ENCODE assay signal across 33 cellular contexts in genomic region chr10:116029826-116030225, GRCh38.
"Had no signal": no experiment of that assay in that cellular context is flagged by ENCODE, and none has a peak within 500 bp of the region (broad histone marks: within the 10 kb centered on the region; RNA-seq: fewer than 3 reads in every experiment).

No MANE protein-coding gene starts in this region.

- ATAC-seq: activated CD8-positive, alpha-beta memory T cell treated with anti-CD3 and anti-CD28 coated beads, Interleukin-2, amount 10 ng/mL, durations not matched to agents 7 days and 5 days; activated CD8-positive, alpha-beta T cell treated with anti-CD3 and anti-CD28 coated beads, Interleukin-2, amount 10 ng/mL, durations not matched to agents 7 days and 5 days; activated naive CD8-positive, alpha-beta T cell treated with anti-CD3 and anti-CD28 coated beads, Interleukin-2, amount 50 U/mL, for 24 hours; T-helper 17 cell had no signal

- H3K36me3 Mint-ChIP-seq: activated CD8-positive, alpha-beta memory T cell treated with anti-CD3 and anti-CD28 coated beads, Interleukin-2, amount 10 ng/mL, durations not matched to agents 7 days and 5 days; activated naive CD4-positive, alpha-beta T cell treated with anti-CD3 and anti-CD28 coated beads, Interleukin-2, amount 10 ng/mL, durations not matched to agents 7 days and 5 days; activated naive CD4-positive, alpha-beta T cell treated with anti-CD3 and anti-CD28 coated beads, Interleukin-2, amount 50 U/mL, for 24 hours; activated naive CD8-positive, alpha-beta T cell; activated naive CD8-positive, alpha-beta T cell treated with anti-CD3 and anti-CD28 coated beads, Interleukin-2, amount 10 ng/mL, durations not matched to agents 7 days and 5 days; brain had no signal

- H3K36me3 ChIP-seq: ascending aorta, cardiac muscle cell had no signal

- H3K27ac Mint-ChIP-seq: activated B cell treated with CpG ODN at 0.5 μM for 24 hours; activated CD4-positive, alpha-beta memory T cell treated with anti-CD3 and anti-CD28 coated beads for 36 hours; activated CD4-positive, alpha-beta T cell treated with anti-CD3 and anti-CD28 coated beads, Interleukin-2, amount 10 ng/mL, durations not matched to agents 24 days and 14 days; activated CD8-positive, alpha-beta memory T cell treated with anti-CD3 and anti-CD28 coated beads, Interleukin-2, amount 10 ng/mL, durations not matched to agents 7 days and 5 days; activated CD8-positive, alpha-beta T cell treated with anti-CD3 and anti-CD28 coated beads, Interleukin-2, amount 10 ng/mL, durations not matched to agents 7 days and 5 days; activated naive CD4-positive, alpha-beta T cell treated with anti-CD3 and anti-CD28 coated beads, Interleukin-2, amount 10 ng/mL, durations not matched to agents 7 days and 5 days; activated naive CD4-positive, alpha-beta T cell treated with anti-CD3 and anti-CD28 coated beads, Interleukin-2, amount 50 U/mL, for 24 hours; activated naive CD8-positive, alpha-beta T cell; activated naive CD8-positive, alpha-beta T cell treated with anti-CD3 and anti-CD28 coated beads, Interleukin-2, amount 10 ng/mL, durations not matched to agents 7 days and 5 days; activated naive CD8-positive, alpha-beta T cell treated with anti-CD3 and anti-CD28 coated beads, Interleukin-2, amount 50 U/mL, for 24 hours; activated T-cell treated with anti-CD3 and anti-CD28 coated beads, Interleukin-2, amount 50 U/mL, for 24 hours; activated T-helper 2 cell treated with anti-CD3 and anti-CD28 coated beads, Interferon-gamma antibody, Interleukin-2, Interleukin-4, amounts not matched to agents 10 μg/mL and 5 μg/mL and 100 μg/mL, durations not matched to agents 14 hours and 24 hours and 36 hours; brain; T-helper 17 cell had no signal

- H3K27me3 Mint-ChIP-seq: activated B cell treated with CpG ODN at 0.5 μM for 24 hours; activated CD4-positive, alpha-beta memory T cell treated with anti-CD3 and anti-CD28 coated beads for 36 hours; activated CD4-positive, alpha-beta T cell treated with anti-CD3 and anti-CD28 coated beads, Interleukin-2, amount 10 ng/mL, durations not matched to agents 24 days and 14 days; activated CD8-positive, alpha-beta memory T cell treated with anti-CD3 and anti-CD28 coated beads, Interleukin-2, amount 10 ng/mL, durations not matched to agents 7 days and 5 days; activated naive CD4-positive, alpha-beta T cell treated with anti-CD3 and anti-CD28 coated beads, Interleukin-2, amount 10 ng/mL, durations not matched to agents 7 days and 5 days; activated naive CD4-positive, alpha-beta T cell treated with anti-CD3 and anti-CD28 coated beads, Interleukin-2, amount 50 U/mL, for 24 hours; activated naive CD8-positive, alpha-beta T cell; activated naive CD8-positive, alpha-beta T cell treated with anti-CD3 and anti-CD28 coated beads, Interleukin-2, amount 10 ng/mL, durations not matched to agents 7 days and 5 days; activated naive CD8-positive, alpha-beta T cell treated with anti-CD3 and anti-CD28 coated beads, Interleukin-2, amount 50 U/mL, for 24 hours; activated T-cell treated with anti-CD3 and anti-CD28 coated beads, Interleukin-2, amount 50 U/mL, for 24 hours; central memory CD8-positive, alpha-beta T cell; T-helper 17 cell had no signal

- DNase-seq: activated B cell treated with CpG ODN at 0.5 μM for 24 hours; activated CD4-positive, alpha-beta memory T cell treated with anti-CD3 and anti-CD28 coated beads for 36 hours; activated CD4-positive, alpha-beta T cell treated with anti-CD3 and anti-CD28 coated beads for 4 hours; activated CD4-positive, alpha-beta T cell treated with anti-CD3 and anti-CD28 coated beads, Interleukin-2, amount 10 ng/mL, durations not matched to agents 24 days and 14 days; activated CD4-positive, alpha-beta T cell treated with anti-CD3 and anti-CD28 coated beads, Interleukin-2, amount 50 U/mL, for 1 hour; activated CD4-positive, alpha-beta T cell treated with anti-CD3 and anti-CD28 coated beads, Interleukin-2, amount 50 U/mL, for 4 hours; activated CD4-positive, CD25-positive, alpha-beta regulatory T cell treated with anti-CD3 and anti-CD28 coated beads, Interleukin-2, amount 50 U/mL, for 72 hours; activated CD8-positive, alpha-beta memory T cell treated with anti-CD3 and anti-CD28 coated beads for 24 hours; activated CD8-positive, alpha-beta memory T cell treated with anti-CD3 and anti-CD28 coated beads, Interleukin-2, amount 10 ng/mL, durations not matched to agents 7 days and 5 days; activated CD8-positive, alpha-beta memory T cell treated with anti-CD3 and anti-CD28 coated beads, Interleukin-2, amount 50 U/mL, for 48 hours; activated CD8-positive, alpha-beta T cell treated with anti-CD3 and anti-CD28 coated beads, Interleukin-2, amount 10 ng/mL, durations not matched to agents 7 days and 5 days; activated effector memory CD4-positive, alpha-beta T cell treated with Interleukin-2 at 50 U/mL for 16 hours; activated gamma-delta T cell; activated naive CD4-positive, alpha-beta T cell treated with anti-CD3 and anti-CD28 coated beads, Interleukin-2, amount 10 ng/mL, durations not matched to agents 7 days and 5 days; activated naive CD4-positive, alpha-beta T cell treated with Interleukin-2 at 50 U/mL for 16 hours; activated naive CD8-positive, alpha-beta T cell treated with anti-CD3 and anti-CD28 coated beads, Interleukin-2, amount 10 ng/mL, durations not matched to agents 7 days and 5 days; activated naive CD8-positive, alpha-beta T cell treated with anti-CD3 and anti-CD28 coated beads, Interleukin-2, amount 50 U/mL, for 24 hours; activated T-cell treated with anti-CD3 and anti-CD28 coated beads, Interleukin-2, amount 50 U/mL, for 24 hours; activated T-cell treated with anti-CD3 and anti-CD28 coated beads, Interleukin-2, amount 50 U/mL, for 48 hours; amygdala; anterior cingulate cortex; caudate nucleus; cerebellar nuclear complex; T-helper 17 cell; T-helper 9 cell had no signal

- H3K4me1 ChIP-seq: ascending aorta had no signal

- H3K27me3 ChIP-seq: ascending aorta, cardiac muscle cell had no signal

- H3K27ac ChIP-seq: ascending aorta, cardiac muscle cell, VCaP had no signal

- H3K4me3 Mint-ChIP-seq: activated B cell treated with CpG ODN at 0.5 μM for 24 hours; activated CD4-positive, alpha-beta memory T cell treated with anti-CD3 and anti-CD28 coated beads for 36 hours; activated CD4-positive, alpha-beta T cell treated with anti-CD3 and anti-CD28 coated beads, Interleukin-2, amount 10 ng/mL, durations not matched to agents 24 days and 14 days; activated CD8-positive, alpha-beta memory T cell treated with anti-CD3 and anti-CD28 coated beads, Interleukin-2, amount 10 ng/mL, durations not matched to agents 7 days and 5 days; activated CD8-positive, alpha-beta T cell treated with anti-CD3 and anti-CD28 coated beads, Interleukin-2, amount 10 ng/mL, durations not matched to agents 7 days and 5 days; activated naive CD4-positive, alpha-beta T cell treated with anti-CD3 and anti-CD28 coated beads, Interleukin-2, amount 10 ng/mL, durations not matched to agents 7 days and 5 days; activated naive CD4-positive, alpha-beta T cell treated with anti-CD3 and anti-CD28 coated beads, Interleukin-2, amount 50 U/mL, for 24 hours; activated naive CD8-positive, alpha-beta T cell; activated naive CD8-positive, alpha-beta T cell treated with anti-CD3 and anti-CD28 coated beads, Interleukin-2, amount 10 ng/mL, durations not matched to agents 7 days and 5 days; activated naive CD8-positive, alpha-beta T cell treated with anti-CD3 and anti-CD28 coated beads, Interleukin-2, amount 50 U/mL, for 24 hours; activated T-cell treated with anti-CD3 and anti-CD28 coated beads, Interleukin-2, amount 50 U/mL, for 24 hours; brain; central memory CD8-positive, alpha-beta T cell; T-helper 17 cell had no signal

- H3K4me3 ChIP-seq: ascending aorta, cardiac muscle cell had no signal

- H3K4me1 Mint-ChIP-seq: activated B cell treated with CpG ODN at 0.5 μM for 24 hours; activated CD4-positive, alpha-beta T cell treated with anti-CD3 and anti-CD28 coated beads, Interleukin-2, amount 10 ng/mL, durations not matched to agents 24 days and 14 days; activated CD8-positive, alpha-beta memory T cell treated with anti-CD3 and anti-CD28 coated beads, Interleukin-2, amount 10 ng/mL, durations not matched to agents 7 days and 5 days; activated naive CD4-positive, alpha-beta T cell treated with anti-CD3 and anti-CD28 coated beads, Interleukin-2, amount 10 ng/mL, durations not matched to agents 7 days and 5 days; activated naive CD4-positive, alpha-beta T cell treated with anti-CD3 and anti-CD28 coated beads, Interleukin-2, amount 50 U/mL, for 24 hours; activated naive CD8-positive, alpha-beta T cell treated with anti-CD3 and anti-CD28 coated beads, Interleukin-2, amount 10 ng/mL, durations not matched to agents 7 days and 5 days; activated naive CD8-positive, alpha-beta T cell treated with anti-CD3 and anti-CD28 coated beads, Interleukin-2, amount 50 U/mL, for 24 hours; brain; central memory CD8-positive, alpha-beta T cell; T-helper 17 cell had no signal
